ENCODE assay signal across 15 cellular contexts in the genomic region with DNA sequence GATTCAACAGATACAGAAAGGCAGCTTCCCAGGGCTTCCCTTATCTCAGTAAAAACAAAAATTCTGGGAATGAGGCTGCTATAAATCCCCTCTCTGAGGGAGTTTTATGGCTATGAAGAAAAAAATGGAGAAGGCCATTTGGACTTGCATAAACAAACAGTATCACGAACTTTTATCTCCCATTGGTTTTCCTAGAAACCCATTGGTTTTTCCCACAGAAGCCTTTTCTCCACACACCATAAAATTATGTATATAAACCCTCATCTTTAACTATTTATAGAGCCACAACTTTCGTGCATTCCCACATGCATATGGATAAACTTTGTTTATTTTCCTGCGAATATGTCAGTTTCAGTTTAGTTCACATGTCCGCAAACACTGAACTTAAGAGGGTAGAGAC. TPM values are rescaled to one million over a fixed set of nuclear protein-coding genes. Genes with fewer than 3 reads are reported as not detected.
DNase-seq lines count a peak whose midpoint lies in the region; TF ChIP-seq lines count a peak whose summit lies in the region.
"Had no signal": no experiment of that assay in that cellular context is flagged by ENCODE, and none has a peak within 500 bp of the region (broad histone marks: within the 10 kb centered on the region; RNA-seq: fewer than 3 reads in every experiment).

No MANE protein-coding gene starts in this region.

- H3K4me3 ChIP-seq in HEK293 (ENCODE audit: low read depth, low read length) = no peak overlapping the region
- H3K4me3 ChIP-seq in adipocyte (ENCODE audit: low read length) = no peak overlapping the region
- H3K4me3 ChIP-seq in hepatocyte = no peak overlapping the region
- peak overlapping the region; percentile 32 for H3K4me3 ChIP-seq in smooth muscle cell
- H3K4me3 ChIP-seq: GM23338 had no signal

- no peaks in the 10 kb centered on the region for H3K36me3 ChIP-seq in HEK293 (ENCODE audit: control insufficient read depth in 2 of 2, insufficient read depth in 1 of 2, low read length in 2 of 2)
- H3K36me3 ChIP-seq in adipocyte (ENCODE audit: control insufficient read depth, insufficient read depth, low read length, severe bottlenecking) = no peaks in the 10 kb centered on the region
- no peaks in the 10 kb centered on the region for H3K36me3 ChIP-seq in hepatocyte (replicated peaks; ENCODE audit: insufficient read depth, low read depth)
- no peaks in the 10 kb centered on the region for H3K36me3 ChIP-seq in smooth muscle cell (ENCODE audit: low read depth)

- H3K9me3 ChIP-seq in HEK293 (ENCODE audit: control insufficient read depth, insufficient read depth, low read depth, low read length) (no peaks in the 10 kb centered on the region), adipocyte (ENCODE audit: control insufficient read depth, low read length) (no peaks in the 10 kb centered on the region), hepatocyte (ENCODE audit: low read depth) (no peaks in the 10 kb centered on the region), smooth muscle cell (replicated peaks; ENCODE audit: low read depth) (no peaks in the 10 kb centered on the region)

- TF ChIP-seq CTCF in HEK293 (tag by site-specific recombination; IDR thresholded peaks at IDR 0.05) = no peak
- no peak for TF ChIP-seq CTCF in hepatocyte (IDR thresholded peaks at IDR 0.05; ENCODE audit: poor library complexity)
- TF ChIP-seq CTCF in smooth muscle cell (IDR thresholded peaks at IDR 0.05; ENCODE audit: borderline replicate concordance, insufficient read depth, poor library complexity, severe bottlenecking) = no peak

- peak overlapping the region; percentile 56 for H3K4me2 ChIP-seq in hepatocyte
- H3K4me2 ChIP-seq in smooth muscle cell = peak overlapping the region; percentile 81
- H3K4me2 ChIP-seq: GM23338 had no signal

- 42% methylated on average over 4 of the region's 4 CpGs for WGBS in hepatocyte (ENCODE audit: low lambda C conversion rate, missing lambda C conversion rate)
- 18% methylated on average over 4 of the region's 4 CpGs for WGBS in smooth muscle cell (ENCODE audit: low lambda C conversion rate)

- H3K9ac ChIP-seq in adipocyte (ENCODE audit: low read length) (no peak overlapping the region), smooth muscle cell (ENCODE audit: low read depth) (no peak overlapping the region)

- H3K27me3 ChIP-seq in adipocyte (replicated peaks; ENCODE audit: control insufficient read depth, insufficient read depth, low read length) (peaks cover 8% of the 10 kb centered on the region), hepatocyte (no peaks in the 10 kb centered on the region), smooth muscle cell (ENCODE audit: low read depth) (no peaks in the 10 kb centered on the region)

- H3F3A ChIP-seq in smooth muscle cell (ENCODE audit: low read depth) = peaks cover 10% of the 10 kb centered on the region

- no peaks in the 10 kb centered on the region for H3K9me2 ChIP-seq in hepatocyte (replicated peaks; ENCODE audit: insufficient read depth)

- H4K20me1 ChIP-seq in hepatocyte (ENCODE audit: insufficient read depth, poor library complexity, severe bottlenecking) (no peaks in the 10 kb centered on the region), smooth muscle cell (ENCODE audit: low read depth) (no peaks in the 10 kb centered on the region)

- CTCF ChIA-PET in HEK293 (lab: Yijun Ruan, JAX) = interaction anchor here (0.6 kb wide), 1 partner anchor 101 kb away, joined by 3 read pairs; no protein-coding TSS in a partner anchor

- H3K4me1 ChIP-seq in HEK293 (ENCODE audit: control insufficient read depth, insufficient read depth, low read length) = peaks cover 7% of the 10 kb centered on the region; the same call in 1 of the 2 replicates
- H3K4me1 ChIP-seq in adipocyte (ENCODE audit: control insufficient read depth, insufficient read depth, low read length) = no peaks in the 10 kb centered on the region
- H3K4me1 ChIP-seq in hepatocyte (ENCODE audit: insufficient read depth) = no peaks in the 10 kb centered on the region
- H3K4me1 ChIP-seq in smooth muscle cell (ENCODE audit: low read depth) = no peaks in the 10 kb centered on the region

- DNase-seq in adipocyte (ENCODE audit: low read depth) (peak; percentile 9), hepatocyte (ENCODE audit: low spot score) (no peak), smooth muscle cell (lab: John Stamatoyannopoulos, UW; ENCODE audit: unreplicated experiment) (no peak), NCI-H526 treated with DMSO at 0.1 percent for 48 hours (lab: John Stamatoyannopoulos, UW) (no peak), NCI-H187 treated with DMSO at 0.1 percent for 48 hours (lab: John Stamatoyannopoulos, UW) (no peak), amygdala (lab: John Stamatoyannopoulos, UW) (no peak)
- DNase-seq: C1 segment of cervical spinal cord; Calu3; CD4-positive, alpha-beta T cell; DMS 273 treated with DMSO at 0.1 percent for 48 hours; DMS79; EL; H7 had no signal

- POLR2A ChIA-PET in HEK293 (lab: Yijun Ruan, JAX) = no interaction called here

- H2AFZ ChIP-seq in hepatocyte (peak overlapping the region; percentile 8), smooth muscle cell (ENCODE audit: low read depth) (peak overlapping the region; percentile 23)

- H3K27ac ChIP-seq in HEK293 (ENCODE audit: extremely low read depth, low read depth, low read length) (peak overlapping the region; percentile 84), hepatocyte (peak overlapping the region; percentile 51), smooth muscle cell (ENCODE audit: low read depth) (peak overlapping the region; percentile 39)

- H3K79me2 ChIP-seq in hepatocyte = no peaks in the 10 kb centered on the region
- H3K79me2 ChIP-seq in smooth muscle cell (ENCODE audit: low read depth) = no peaks in the 10 kb centered on the region

TF ChIP-seq in HEK293, 187 proteins besides CTCF, POLR2A, EP300 and RAD21 (continues in another document):
- TF ChIP-seq ZNF701 (tag by site-specific recombination; IDR thresholded peaks at IDR 0.05) (no peak), GLI4 (tag by site-specific recombination; IDR thresholded peaks at IDR 0.05) (no peak), MZF1 (tag by site-specific recombination; IDR thresholded peaks at IDR 0.05; ENCODE audit: borderline replicate concordance) (peak; percentile 55; the same call in 1 of the 2 replicates), PRDM2 (tag by site-specific recombination; IDR thresholded peaks at IDR 0.05; ENCODE audit: borderline replicate concordance) (no peak), ZNF19 (tag by site-specific recombination; IDR thresholded peaks at IDR 0.05; ENCODE audit: low read depth) (no peak), ZNF529 (tag by site-specific recombination; IDR thresholded peaks at IDR 0.05; ENCODE audit: insufficient replicate concordance) (no peak), ZNF433 (tag by site-specific recombination; IDR thresholded peaks at IDR 0.05; ENCODE audit: low read depth) (no peak), ZNF2 (tag by site-specific recombination; IDR thresholded peaks at IDR 0.05) (no peak), OSR2 (tag by site-specific recombination; IDR thresholded peaks at IDR 0.05) (peak; percentile 33; the same call in 1 of the 2 replicates)

RNA-seq across cellular contexts. Expression of gene BTBD3, which starts 36.2 kb away (rescaled TPM):
- total RNA-seq in hepatocyte = 68.3 and 79.0 TPM in 2 replicates
- polyA plus RNA-seq in hepatocyte = 20.1 and 22.3 TPM in 2 replicates
- 65.2 and 70.1 TPM in 2 replicates for total RNA-seq in smooth muscle cell
- 17.5 and 18.2 TPM in 2 replicates for polyA plus RNA-seq in smooth muscle cell
